In the genomic region with DNA sequence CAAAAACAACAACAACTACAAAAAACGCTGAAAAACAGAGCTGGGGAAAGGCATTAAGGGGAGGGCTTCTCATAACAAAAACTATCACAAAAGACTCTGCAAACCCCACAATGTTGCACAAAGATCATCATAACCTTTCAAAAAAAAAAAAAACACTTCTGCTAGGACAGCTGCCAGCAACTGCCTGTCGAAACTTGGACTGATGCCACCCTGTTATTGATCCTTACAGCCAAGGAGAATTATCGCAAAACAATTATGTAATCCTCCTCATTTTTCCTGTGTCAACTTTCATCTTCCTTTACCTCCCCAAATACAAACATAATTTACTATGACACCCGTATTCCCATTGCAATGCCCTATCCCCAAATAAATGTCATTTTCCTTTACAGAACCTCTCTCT, we compare ENCODE assay signal across 1 cellular context.
A peak's percentile ranks its signal among the peaks of the same experiment; 100 is the strongest.
TF ChIP-seq lines count a peak whose summit lies in the region.

No MANE protein-coding gene starts in this region.

TF ChIP-seq in K562, 482 proteins besides CTCF, POLR2A, EP300 and RAD21:
- no peak for TF ChIP-seq ZZZ3 (IDR thresholded peaks at IDR 0.05)
- no peak for TF ChIP-seq TCF7L2 (IDR thresholded peaks at IDR 0.05; ENCODE audit: low read depth, low read length)
- TF ChIP-seq CBX2 (IDR thresholded peaks at IDR 0.05; ENCODE audit: insufficient read depth, low read length, poor library complexity, severe bottlenecking) = peak; percentile 43
- no peak for TF ChIP-seq FIP1L1 (IDR thresholded peaks at IDR 0.05; ENCODE audit: low read depth, low read length, poor library complexity, severe bottlenecking)
